16 cellular contexts compared by ENCODE assay signal in the genomic region with DNA sequence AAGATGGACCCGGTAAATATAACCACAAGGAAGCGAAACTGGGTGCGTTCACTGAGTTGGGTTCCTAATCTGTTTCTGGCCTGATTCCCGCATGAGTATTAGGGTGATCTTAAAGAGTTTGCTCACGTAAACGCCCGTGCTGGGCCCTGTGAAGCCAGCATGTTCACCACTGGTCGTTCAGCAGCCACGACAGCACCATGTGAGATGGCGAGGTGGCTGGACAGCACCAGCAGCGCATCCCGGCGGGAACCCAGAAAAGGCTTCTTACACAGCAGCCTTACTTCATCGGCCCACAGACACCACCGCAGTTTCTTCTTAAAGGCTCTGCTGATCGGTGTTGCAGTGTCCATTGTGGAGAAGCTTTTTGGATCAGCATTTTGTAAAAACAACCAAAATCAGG.
A peak's percentile ranks its signal among the peaks of the same experiment; 100 is the strongest.
DNase-seq lines count a peak whose midpoint lies in the region; ATAC-seq, FAIRE-seq and TF ChIP-seq lines count a peak whose summit lies in the region.
"Had no signal": no experiment of that assay in that cellular context is flagged by ENCODE, and none has a peak within 500 bp of the region (broad histone marks: within the 10 kb centered on the region; RNA-seq: fewer than 3 reads in every experiment).

No MANE protein-coding gene starts in this region.

- no peak overlapping the region for H2BK120ac ChIP-seq in IMR-90 (ENCODE audit: low read depth, low read length)
- H2BK120ac ChIP-seq in neuronal stem cell (ENCODE audit: low read depth, low read length) = no peak overlapping the region

- TF ChIP-seq RAD21 in IMR-90 (IDR thresholded peaks at IDR 0.05; ENCODE audit: low read length) = no peak

- H3K36me3 Mint-ChIP-seq in MCF 10A (ENCODE audit: insufficient read depth, unreplicated experiment) = peaks cover 17% of the 10 kb centered on the region

- H3K14ac ChIP-seq in IMR-90 (replicated peaks; ENCODE audit: low read depth, low read length) (no peak overlapping the region), neuronal stem cell (ENCODE audit: low read length) (no peak overlapping the region)

- no peaks in the 10 kb centered on the region for H3K4me1 ChIP-seq in breast epithelium
- H3K4me1 ChIP-seq in IMR-90 (ENCODE audit: control insufficient read depth, insufficient read depth, low read length) = peaks cover 9% of the 10 kb centered on the region; the same call in 1 of the 2 replicates
- no peaks in the 10 kb centered on the region for H3K4me1 ChIP-seq in endothelial cell of umbilical vein (ENCODE audit: control insufficient read depth, extremely low read depth, insufficient read depth, low read length)
- H3K4me1 ChIP-seq in neuronal stem cell (ENCODE audit: control insufficient read depth in 2 of 2, insufficient read depth in 1 of 2, low read depth in 1 of 2, low read length in 2 of 2) = no peaks in the 10 kb centered on the region
- H3K4me1 ChIP-seq: BE2C had no signal

- no peaks in the 10 kb centered on the region for H3K79me2 ChIP-seq in endothelial cell of umbilical vein (ENCODE audit: control insufficient read depth, insufficient read depth, low read length)

- no peak overlapping the region for H3K4me3 Mint-ChIP-seq in MCF 10A (ENCODE audit: unreplicated experiment)
- H3K4me3 Mint-ChIP-seq: CD4-positive, alpha-beta memory T cell had no signal

- H3K9ac ChIP-seq in IMR-90 (ENCODE audit: low read depth, low read length) = no peak overlapping the region
- no peak overlapping the region for H3K9ac ChIP-seq in endothelial cell of umbilical vein (replicated peaks; ENCODE audit: extremely low read depth, insufficient read depth, low read length)
- no peak overlapping the region for H3K9ac ChIP-seq in neuronal stem cell (ENCODE audit: low read depth, low read length, poor library complexity)
- H3K9ac ChIP-seq: GM23248 had no signal

- no peak overlapping the region for H2AK9ac ChIP-seq in IMR-90 (replicated peaks; ENCODE audit: low read depth, low read length, poor library complexity)

- H4K91ac ChIP-seq in IMR-90 (ENCODE audit: insufficient read depth, low read depth, low read length) (no peak overlapping the region), neuronal stem cell (ENCODE audit: low read depth, low read length, poor library complexity) (no peak overlapping the region)

- H3K4me2 ChIP-seq in IMR-90 (ENCODE audit: low read depth, low read length) (no peak overlapping the region), endothelial cell of umbilical vein (ENCODE audit: insufficient read depth, low read length) (no peak overlapping the region), neuronal stem cell (ENCODE audit: insufficient read depth, low read length, poor library complexity, severe bottlenecking) (no peak overlapping the region)

- H3K9me3 Mint-ChIP-seq in MCF 10A (ENCODE audit: unreplicated experiment) = no peaks in the 10 kb centered on the region
- H3K9me3 Mint-ChIP-seq: CD4-positive, alpha-beta memory T cell had no signal

- H3K79me1 ChIP-seq in IMR-90 (ENCODE audit: low read depth in 1 of 2, low read length in 2 of 2) (peaks cover 2 to 3% of the 10 kb centered on the region in 2 experiments; a peak in 1 of 4 replicates), neuronal stem cell (ENCODE audit: low read depth, low read length) (peaks cover 2% of the 10 kb centered on the region)

- H2AFZ ChIP-seq in IMR-90 (replicated peaks; ENCODE audit: low read length, poor library complexity) (no peak overlapping the region), endothelial cell of umbilical vein (ENCODE audit: low read depth, low read length) (no peak overlapping the region), neuronal stem cell (ENCODE audit: low read length) (no peak overlapping the region)
- H2AFZ ChIP-seq: GM23248 had no signal

- peak overlapping the region; percentile 57 to 69 for H3K27ac ChIP-seq in breast epithelium
- no peak overlapping the region for H3K27ac ChIP-seq in IMR-90 (ENCODE audit: insufficient read depth, low read length)
- no peak overlapping the region for H3K27ac ChIP-seq in endothelial cell of umbilical vein (ENCODE audit: insufficient read depth, low read depth, low read length)
- no peak overlapping the region for H3K27ac ChIP-seq in neuronal stem cell (replicated peaks; ENCODE audit: low read length)
- H3K27ac ChIP-seq: C4-2B, GM23248 had no signal

- no peak overlapping the region for H2AK5ac ChIP-seq in IMR-90 (ENCODE audit: low read depth, low read length)
- no peak overlapping the region for H2AK5ac ChIP-seq in neuronal stem cell (ENCODE audit: low read depth, low read length)

- TF ChIP-seq CTCF in breast epithelium (IDR thresholded peaks at IDR 0.05) = no peak
- no peak for TF ChIP-seq CTCF in MCF 10A (IDR thresholded peaks at IDR 0.05; ENCODE audit: unreplicated experiment)
- no peak for TF ChIP-seq CTCF in IMR-90 (conservative IDR thresholded peaks at IDR 0.05; ENCODE audit: low read depth, low read length)
- no peak for TF ChIP-seq CTCF in endothelial cell of umbilical vein (IDR thresholded peaks at IDR 0.05; ENCODE audit: extremely low read depth in 1 of 2, insufficient read depth in 1 of 2, low read depth in 1 of 2, low read length in 2 of 2)

- intact Hi-C loops in breast epithelium (cut with DNase I; ENCODE audit: low total_unique reads) = loop anchor here (10.0 kb wide), 1 partner anchor 95 kb away; no protein-coding TSS in a partner anchor
- intact Hi-C loops in MCF 10A (cut with micrococcal nuclease) = no loop called here
- intact Hi-C loops in IMR-90 (cut with micrococcal nuclease) = no loop called here
- intact Hi-C loops in endothelial cell of umbilical vein (cut with micrococcal nuclease) = loop anchor here (5.0 kb wide), 1 partner anchor 73 kb away; a partner anchor contains a TSS

- H2BK15ac ChIP-seq in IMR-90 (ENCODE audit: low read depth, low read length) (no peak overlapping the region), neuronal stem cell (ENCODE audit: low read length) (no peak overlapping the region)

- DNase-seq in breast epithelium (ENCODE audit: low spot score in 2 of 2) (no peak), MCF 10A (ENCODE audit: unreplicated experiment) (no peak), IMR-90 (no peak), endothelial cell of umbilical vein (ENCODE audit: low read depth, low spot score) (no peak), neuronal stem cell (ENCODE audit: low spot score) (no peak), NCI-H2171 treated with DMSO at 0.1 percent for 48 hours (lab: John Stamatoyannopoulos, UW) (no peak), mucosa of gallbladder (ENCODE audit: low spot score) (no peak)
- DNase-seq: BE2C; CD4-positive, alpha-beta memory T cell; DMS79; GM23248; H7 had no signal

- no peak overlapping the region for H3K18ac ChIP-seq in IMR-90 (ENCODE audit: low read depth, low read length)
- no peak overlapping the region for H3K18ac ChIP-seq in neuronal stem cell (ENCODE audit: low read length)

- POLR2A ChIA-PET in MCF 10A (lab: Yijun Ruan, JAX) = no interaction called here
- POLR2A ChIA-PET in IMR-90 (lab: Charles Lee; ENCODE audit: unreplicated experiment) = no interaction called here
- POLR2A ChIA-PET in endothelial cell of umbilical vein (lab: Charles Lee) = no interaction called here

- H3K4me1 Mint-ChIP-seq in MCF 10A (ENCODE audit: insufficient read depth, unreplicated experiment) = peaks cover 6% of the 10 kb centered on the region
- H3K4me1 Mint-ChIP-seq: CD4-positive, alpha-beta memory T cell had no signal

- no peak overlapping the region for H2BK20ac ChIP-seq in IMR-90 (ENCODE audit: low read depth, low read length)

- no peaks in the 10 kb centered on the region; the same call in 1 of the 2 replicates for H4K20me1 ChIP-seq in IMR-90 (ENCODE audit: insufficient read depth, low read length)
- H4K20me1 ChIP-seq in endothelial cell of umbilical vein (replicated peaks; ENCODE audit: control insufficient read depth, extremely low read depth, insufficient read depth, low read length) = no peaks in the 10 kb centered on the region

- no peak overlapping the region for H3K23ac ChIP-seq in IMR-90 (ENCODE audit: low read depth, low read length)
- no peak overlapping the region for H3K23ac ChIP-seq in neuronal stem cell (ENCODE audit: low read depth, low read length, poor library complexity)

- no peak overlapping the region for H4K8ac ChIP-seq in IMR-90 (ENCODE audit: low read depth in 2 of 2, low read length in 2 of 2)
- H4K8ac ChIP-seq in neuronal stem cell (ENCODE audit: low read depth, low read length) = no peak overlapping the region

- ATAC-seq in IMR-90 (ENCODE audit: low read depth) (no peak), GM18870 (IDR thresholded peaks at IDR 0.05; ENCODE audit: unreplicated experiment) (no peak)
- ATAC-seq: GM12878 had no signal

- WGBS in IMR-90 (ENCODE audit: extremely low coverage in 2 of 2, insufficient read length in 1 of 2), 2 experiments = 94% methylated on average over 10 of the region's 16 CpGs; no CpG with 5 or more reads in 1 of the 2 experiments
- no CpG with 5 or more reads among the region's 16 CpGs for WGBS in neuronal stem cell (ENCODE audit: extremely low coverage in 2 of 2, insufficient read length in 2 of 2, insufficient replicate concordance in 1 of 2), 2 donors

- BruUV-seq in MCF 10A (replicated peaks; lab: Mats Ljungman, UMichigan) (no TSS peak), IMR-90 (replicated peaks; lab: Mats Ljungman, UMichigan) (TSS peak; percentile 69), endothelial cell of umbilical vein (replicated peaks; lab: Mats Ljungman, UMichigan) (TSS peak; percentile 23)

- in situ Hi-C loops in IMR-90 (cut with MboI; ENCODE audit: low sequenced_read_pairs) = loop anchor here (10.0 kb wide), 1 partner anchor 225 kb away; no protein-coding TSS in a partner anchor

- TF ChIP-seq POLR2A in breast epithelium (IDR thresholded peaks at IDR 0.05) (no peak), IMR-90 (IDR thresholded peaks at IDR 0.05; ENCODE audit: low read depth, low read length) (no peak), endothelial cell of umbilical vein (IDR thresholded peaks at IDR 0.05; ENCODE audit: low read depth, low read length) (no peak)

- H3K9me1 ChIP-seq in IMR-90 (ENCODE audit: insufficient read depth, low read length) = no peaks in the 10 kb centered on the region
- H3K9me1 ChIP-seq in endothelial cell of umbilical vein (replicated peaks; ENCODE audit: control insufficient read depth, extremely low read depth, insufficient read depth, low read length) = no peaks in the 10 kb centered on the region

- H4K5ac ChIP-seq in IMR-90 (ENCODE audit: low read depth, low read length) = no peak overlapping the region

- no peaks in the 10 kb centered on the region for H3K27me3 ChIP-seq in breast epithelium
- H3K27me3 ChIP-seq in IMR-90 (ENCODE audit: control insufficient read depth, insufficient read depth, low read length) = no peaks in the 10 kb centered on the region
- no peaks in the 10 kb centered on the region for H3K27me3 ChIP-seq in endothelial cell of umbilical vein (ENCODE audit: control insufficient read depth in 2 of 2, insufficient read depth in 2 of 2, low read length in 2 of 2)
- no peaks in the 10 kb centered on the region for H3K27me3 ChIP-seq in neuronal stem cell (ENCODE audit: control insufficient read depth in 3 of 3, insufficient read depth in 3 of 3, low read depth in 1 of 3, low read length in 3 of 3)
- H3K27me3 ChIP-seq: BE2C had no signal

- CTCF ChIA-PET in MCF 10A (lab: Yijun Ruan, JAX) (interaction anchor here (0.6 to 1.3 kb wide), 5 partner anchors 9 to 197 kb away, joined by 3 to 8 read pairs (median 3); no protein-coding TSS in a partner anchor), IMR-90 (lab: Yijun Ruan, JAX) (interaction anchor here (1.8 kb wide), 1 partner anchor 12 kb away, joined by 5 read pairs; no protein-coding TSS in a partner anchor), endothelial cell of umbilical vein (lab: Charles Lee) (interaction anchor here (1.3 kb wide), 1 partner anchor 99 kb away, joined by 7 read pairs; no protein-coding TSS in a partner anchor)

- no peak overlapping the region for H3K4me3 ChIP-seq in breast epithelium
- H3K4me3 ChIP-seq in IMR-90 (ENCODE audit: insufficient read depth, low read depth, low read length) = no peak overlapping the region
- no peak overlapping the region for H3K4me3 ChIP-seq in endothelial cell of umbilical vein (replicated peaks in 1 of 3; ENCODE audit: insufficient read depth in 1 of 3, low read depth in 1 of 3, low read length in 3 of 3)
- H3K4me3 ChIP-seq in neuronal stem cell (ENCODE audit: low read length in 2 of 2) = no peak overlapping the region
- H3K4me3 ChIP-seq: GM12878, GM23248 had no signal

- H3K9me3 ChIP-seq in breast epithelium (no peaks in the 10 kb centered on the region), IMR-90 (ENCODE audit: control insufficient read depth, insufficient read depth, low read length) (no peaks in the 10 kb centered on the region), endothelial cell of umbilical vein (replicated peaks; ENCODE audit: control insufficient read depth, insufficient read depth, low read length) (no peaks in the 10 kb centered on the region), neuronal stem cell (replicated peaks in 1 of 2; ENCODE audit: control insufficient read depth in 2 of 2, insufficient read depth in 1 of 2, low read depth in 1 of 2, low read length in 2 of 2) (peaks cover 0 to 11% of the 10 kb centered on the region in 2 donors)
- H3K9me3 ChIP-seq: BE2C had no signal

- H3K27me3 Mint-ChIP-seq in MCF 10A (ENCODE audit: insufficient read depth, unreplicated experiment) = no peaks in the 10 kb centered on the region
- H3K27me3 Mint-ChIP-seq: CD4-positive, alpha-beta memory T cell had no signal

- no peak overlapping the region for H2BK12ac ChIP-seq in neuronal stem cell (ENCODE audit: low read length)

- no peaks in the 10 kb centered on the region for H3K36me3 ChIP-seq in breast epithelium
- peaks cover 29% of the 10 kb centered on the region for H3K36me3 ChIP-seq in IMR-90 (ENCODE audit: control insufficient read depth, insufficient read depth, low read length)
- H3K36me3 ChIP-seq in endothelial cell of umbilical vein (ENCODE audit: control insufficient read depth in 2 of 2, extremely low read depth in 1 of 2, insufficient read depth in 2 of 2, low read length in 2 of 2) = peaks cover 12 to 37% of the 10 kb centered on the region in 2 experiments
- peaks cover 52 to 99% of the 10 kb centered on the region in 2 donors for H3K36me3 ChIP-seq in neuronal stem cell (replicated peaks in 1 of 2; ENCODE audit: control insufficient read depth in 2 of 2, insufficient read depth in 2 of 2, low read length in 2 of 2)

- no peak overlapping the region for H3K27ac Mint-ChIP-seq in MCF 10A (ENCODE audit: low read depth, unreplicated experiment)

- no peak overlapping the region for H3K56ac ChIP-seq in IMR-90 (ENCODE audit: extremely low read depth, insufficient read depth, low read length)

- no peak overlapping the region for H3K4ac ChIP-seq in IMR-90 (ENCODE audit: low read depth, low read length)
- peak overlapping the region; percentile 24 for H3K4ac ChIP-seq in neuronal stem cell (ENCODE audit: low read length)

- FAIRE-seq in endothelial cell of umbilical vein (lab: Jason Lieb, UNC) = no peak
- FAIRE-seq: GM18507 had no signal

- H2BK5ac ChIP-seq in IMR-90 (ENCODE audit: low read depth, low read length, poor library complexity, severe bottlenecking) (no peak overlapping the region), neuronal stem cell (ENCODE audit: low read length) (no peak overlapping the region)

- dilution Hi-C loops in IMR-90 (cut with HindIII; ENCODE audit: low sequenced_read_pairs, unreplicated experiment) (no loop called here), endothelial cell of umbilical vein (cut with MboI; ENCODE audit: extremely low pct_ligation_motif_present, low sequenced_read_pairs) (no loop called here)

Comparison
In these comparisons a context has a peak if more than half of its experiments do, and no peak if none do; other contexts are left out.
1. intact Hi-C loops: an anchor here in breast epithelium (10.0 kb wide) and endothelial cell of umbilical vein (5.0 kb wide); none called in MCF 10A and IMR-90.
2. H3K27ac ChIP-seq: peak in breast epithelium (2 of 2); none in IMR-90 (single experiment), endothelial cell of umbilical vein (single experiment) and neuronal stem cell (single experiment).